ENCODE assay signal across 8 cellular contexts in genomic region chr15:56733131-56734012, GRCh38. TPM values are rescaled to one million over a fixed set of nuclear protein-coding genes. Genes with fewer than 3 reads are reported as not detected.
DNase-seq lines count a peak whose midpoint lies in the region; ATAC-seq and TF ChIP-seq lines count a peak whose summit lies in the region.

A gene with protein sequence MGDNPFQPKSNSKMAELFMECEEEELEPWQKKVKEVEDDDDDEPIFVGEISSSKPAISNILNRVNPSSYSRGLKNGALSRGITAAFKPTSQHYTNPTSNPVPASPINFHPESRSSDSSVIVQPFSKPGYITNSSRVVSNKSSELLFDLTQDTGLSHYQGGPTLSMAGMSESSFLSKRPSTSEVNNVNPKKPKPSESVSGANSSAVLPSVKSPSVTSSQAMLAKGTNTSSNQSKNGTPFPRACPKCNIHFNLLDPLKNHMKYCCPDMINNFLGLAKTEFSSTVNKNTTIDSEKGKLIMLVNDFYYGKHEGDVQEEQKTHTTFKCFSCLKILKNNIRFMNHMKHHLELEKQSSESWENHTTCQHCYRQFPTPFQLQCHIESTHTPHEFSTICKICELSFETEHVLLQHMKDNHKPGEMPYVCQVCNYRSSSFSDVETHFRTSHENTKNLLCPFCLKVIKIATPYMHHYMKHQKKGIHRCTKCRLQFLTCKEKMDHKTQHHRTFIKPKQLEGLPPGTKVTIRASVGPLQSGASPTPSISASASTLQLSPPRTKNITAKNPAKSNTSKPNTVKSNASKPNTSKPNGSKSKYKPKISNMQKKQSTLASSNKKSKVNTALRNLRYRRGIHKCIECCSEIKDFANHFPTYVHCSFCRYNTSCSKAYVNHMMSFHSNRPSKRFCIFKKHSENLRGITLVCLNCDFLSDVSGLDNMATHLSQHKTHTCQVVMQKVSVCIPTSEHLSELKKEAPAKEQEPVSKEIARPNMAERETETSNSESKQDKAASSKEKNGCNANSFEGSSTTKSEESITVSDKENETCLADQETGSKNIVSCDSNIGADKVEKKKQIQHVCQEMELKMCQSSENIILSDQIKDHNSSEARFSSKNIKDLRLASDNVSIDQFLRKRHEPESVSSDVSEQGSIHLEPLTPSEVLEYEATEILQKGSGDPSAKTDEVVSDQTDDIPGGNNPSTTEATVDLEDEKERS (minus strand): TSS chr15:56733509. CDS start chr15:56707109, 26,400 bp downstream.

- H3K79me2 ChIP-seq in DND-41 (ENCODE audit: insufficient read depth, low read length) (peaks cover 48% of the 10 kb centered on the region), GM23338 (replicated peaks; ENCODE audit: insufficient read depth) (peaks cover 40% of the 10 kb centered on the region)

- no peak within 1 kb of the TSS for H3K4ac ChIP-seq in neuronal stem cell (ENCODE audit: low read length)

- peaks cover 11% of the 10 kb centered on the region for H3K27me3 Mint-ChIP-seq in GM23338 (ENCODE audit: insufficient read depth, low read depth, poor library complexity)

- peak within 1 kb of the TSS; percentile 67 to 81 for H3K4me3 ChIP-seq in DND-41 (ENCODE audit: low read depth in 1 of 2, low read length in 2 of 2)
- H3K4me3 ChIP-seq in GM23338 = peak within 1 kb of the TSS; percentile 71
- H3K4me3 ChIP-seq in LNCaP clone FGC (ENCODE audit: low read depth, low read length) = peak within 1 kb of the TSS; percentile 78
- peak within 1 kb of the TSS; percentile 75 for H3K4me3 ChIP-seq in fibroblast of villous mesenchyme (ENCODE audit: low read depth, low read length)
- H3K4me3 ChIP-seq in neuronal stem cell (ENCODE audit: low read length in 2 of 2) = peak within 1 kb of the TSS in 1 of 2 donors; percentile 77
- peak within 1 kb of the TSS; percentile 80 to 90 (median 85) for H3K4me3 ChIP-seq in subcutaneous abdominal adipose tissue (ENCODE audit: low read depth in 1 of 5, low read length in 5 of 5)

- H4K8ac ChIP-seq in neuronal stem cell (ENCODE audit: low read depth, low read length) = peak within 1 kb of the TSS; percentile 84

- H3K36me3 Mint-ChIP-seq in GM23338 (ENCODE audit: low read depth) = peaks cover 24% of the 10 kb centered on the region

- peak within 1 kb of the TSS; percentile 97 for H3K18ac ChIP-seq in neuronal stem cell (ENCODE audit: low read length)

- H3K79me1 ChIP-seq in neuronal stem cell (ENCODE audit: low read depth, low read length) = no peaks in the 10 kb centered on the region

- H2AFZ ChIP-seq in DND-41 (ENCODE audit: low read depth, low read length) = peak within 1 kb of the TSS; percentile 84
- H2AFZ ChIP-seq in GM23338 = peak within 1 kb of the TSS; percentile 83
- H2AFZ ChIP-seq in neuronal stem cell (ENCODE audit: low read length) = peak within 1 kb of the TSS; percentile 29

- peak within 1 kb of the TSS; percentile 86 for H2BK15ac ChIP-seq in neuronal stem cell (ENCODE audit: low read length)

- H3K9ac ChIP-seq in DND-41 (ENCODE audit: low read depth, low read length) (peak within 1 kb of the TSS; percentile 98), neuronal stem cell (ENCODE audit: low read depth, low read length, poor library complexity) (peak within 1 kb of the TSS; percentile 80), subcutaneous abdominal adipose tissue (ENCODE audit: low read length in 5 of 5) (peak within 1 kb of the TSS; percentile 90 to 98 (median 94))

- H4K91ac ChIP-seq in neuronal stem cell (ENCODE audit: low read depth, low read length, poor library complexity) = peak within 1 kb of the TSS; percentile 34

- H2BK5ac ChIP-seq in neuronal stem cell (ENCODE audit: low read length) = peak within 1 kb of the TSS; percentile 9

- no peak within 1 kb of the TSS for H3K14ac ChIP-seq in neuronal stem cell (ENCODE audit: low read length)

- H3K36me3 ChIP-seq in DND-41 (ENCODE audit: insufficient read depth, low read length) (0 out of 2 replicates have a peak, but pooled peaks cover 8% of the 10 kb centered on the region), GM23338 (ENCODE audit: insufficient read depth) (0 out of 2 replicates have a peak, but pooled peaks cover 3% of the 10 kb centered on the region), neuronal stem cell (replicated peaks in 1 of 2; ENCODE audit: control insufficient read depth in 2 of 2, insufficient read depth in 2 of 2, low read length in 2 of 2) (no peaks in the 10 kb centered on the region), subcutaneous abdominal adipose tissue (ENCODE audit: control insufficient read depth in 5 of 5, insufficient read depth in 5 of 5, low read length in 5 of 5) (no peaks in the 10 kb centered on the region)

- peaks cover 44% of the 10 kb centered on the region for H3K4me1 ChIP-seq in DND-41 (ENCODE audit: insufficient read depth, low read length)
- peaks cover 40% of the 10 kb centered on the region for H3K4me1 ChIP-seq in GM23338 (ENCODE audit: insufficient read depth)
- peaks cover 0 to 2% of the 10 kb centered on the region in 2 donors for H3K4me1 ChIP-seq in neuronal stem cell (ENCODE audit: control insufficient read depth in 2 of 2, insufficient read depth in 1 of 2, low read depth in 1 of 2, low read length in 2 of 2)
- H3K4me1 ChIP-seq in subcutaneous abdominal adipose tissue (ENCODE audit: control insufficient read depth in 5 of 5, insufficient read depth in 5 of 5, low read length in 5 of 5) = peaks cover 0 to 52% (median 46%) of the 10 kb centered on the region in 5 donors

- H3K9me3 ChIP-seq in DND-41 (ENCODE audit: insufficient read depth, low read length, severe bottlenecking) = no peaks in the 10 kb centered on the region
- H3K9me3 ChIP-seq in neuronal stem cell (replicated peaks in 1 of 2; ENCODE audit: control insufficient read depth in 2 of 2, insufficient read depth in 1 of 2, low read depth in 1 of 2, low read length in 2 of 2) = peaks cover 3 to 6% of the 10 kb centered on the region in 2 donors
- peaks cover 0 to 2% (median 0%) of the 10 kb centered on the region in 5 donors for H3K9me3 ChIP-seq in subcutaneous abdominal adipose tissue (ENCODE audit: control insufficient read depth in 5 of 5, low read length in 5 of 5)

- no CpG with 5 or more reads among the region's 101 CpGs for WGBS in neuronal stem cell (ENCODE audit: extremely low coverage in 2 of 2, insufficient read length in 2 of 2, insufficient replicate concordance in 1 of 2), 2 donors

- peak within 1 kb of the TSS; percentile 99 for H3K27ac ChIP-seq in DND-41 (ENCODE audit: low read length)
- H3K27ac ChIP-seq in GM23338 (ENCODE audit: low read depth) = peak within 1 kb of the TSS; percentile 97
- H3K27ac ChIP-seq in neuronal stem cell (replicated peaks; ENCODE audit: low read length) = peak within 1 kb of the TSS; percentile 96
- peak within 1 kb of the TSS; percentile 92 for H3K27ac ChIP-seq in subcutaneous abdominal adipose tissue (ENCODE audit: low read depth, low read length)

- H3F3A ChIP-seq in GM23338 (replicated peaks; ENCODE audit: low read depth) = 0 out of 2 replicates have a peak, but pooled peaks cover 3% of the 10 kb centered on the region

- H3K23ac ChIP-seq in neuronal stem cell (ENCODE audit: low read depth, low read length, poor library complexity) = peak within 1 kb of the TSS; percentile 96

- H2AK5ac ChIP-seq in neuronal stem cell (ENCODE audit: low read depth, low read length) = no peak within 1 kb of the TSS

- no peak within 1 kb of the TSS for H2BK120ac ChIP-seq in neuronal stem cell (ENCODE audit: low read depth, low read length)

- H3K4me1 Mint-ChIP-seq in GM23338 = peaks cover 22% of the 10 kb centered on the region

- no peak within 1 kb of the TSS for H2BK12ac ChIP-seq in neuronal stem cell (ENCODE audit: low read length)

- TF ChIP-seq CTCF in DND-41 (IDR thresholded peaks at IDR 0.05; ENCODE audit: borderline replicate concordance, extremely low read depth, low read length, poor library complexity, severe bottlenecking) (no peak), GM23338 (conservative IDR thresholded peaks at IDR 0.05; ENCODE audit: low read depth in 2 of 2) (no peak), LNCaP clone FGC (IDR thresholded peaks at IDR 0.05; ENCODE audit: control insufficient read depth, extremely low read depth, insufficient read depth) (no peak), fibroblast of villous mesenchyme (IDR thresholded peaks at IDR 0.05; ENCODE audit: insufficient read depth, low read depth, low read length) (no peak)

- H3K27me3 ChIP-seq in DND-41 (ENCODE audit: insufficient read depth, low read length, poor library complexity) (no peaks in the 10 kb centered on the region), GM23338 (ENCODE audit: insufficient read depth) (peaks cover 10% of the 10 kb centered on the region; the same call in 1 of the 2 replicates), neuronal stem cell (ENCODE audit: control insufficient read depth in 3 of 3, insufficient read depth in 3 of 3, low read depth in 1 of 3, low read length in 3 of 3) (no peaks in the 10 kb centered on the region), subcutaneous abdominal adipose tissue (ENCODE audit: control insufficient read depth in 5 of 5, insufficient read depth in 4 of 5, low read length in 5 of 5) (no peaks in the 10 kb centered on the region)

- ATAC-seq in DND-41 (ENCODE audit: insufficient read depth, low read depth) = peak; percentile 85
- peak; percentile 88 for ATAC-seq in GM23338

- H3K27ac Mint-ChIP-seq in GM23338 = peak within 1 kb of the TSS; percentile 99

- peaks cover 5% of the 10 kb centered on the region; the same call in 1 of the 2 replicates for H3K9me2 ChIP-seq in GM23338 (ENCODE audit: insufficient read depth)

- peak; percentile 87 for DNase-seq in DND-41
- peak; percentile 86 for DNase-seq in GM23338 (ENCODE audit: low spot score)
- DNase-seq in LNCaP clone FGC (ENCODE audit: low read depth) = peak; percentile 54
- DNase-seq in SIG-M5 treated with dmso at 0.1 percent for 504 hours (lab: John Stamatoyannopoulos, UW; ENCODE audit: unreplicated experiment) = peak; percentile 68
- peak; percentile 64 for DNase-seq in activated gamma-delta T cell (lab: John Stamatoyannopoulos, UW)
- peak; percentile 91 for DNase-seq in fibroblast of villous mesenchyme (ENCODE audit: low read depth)
- peak; percentile 67 for DNase-seq in neuronal stem cell (ENCODE audit: low spot score)

- peaks cover 19% of the 10 kb centered on the region for H3K9me3 Mint-ChIP-seq in GM23338

- H4K20me1 ChIP-seq in DND-41 (ENCODE audit: insufficient read depth, low read length) (no peaks in the 10 kb centered on the region), GM23338 (replicated peaks; ENCODE audit: insufficient read depth) (no peaks in the 10 kb centered on the region)

- H3K4me3 Mint-ChIP-seq in GM23338 = peak within 1 kb of the TSS; percentile 92

- H3K4me2 ChIP-seq in DND-41 (ENCODE audit: insufficient read depth, low read length) (peak within 1 kb of the TSS; percentile 73), GM23338 (peak within 1 kb of the TSS; percentile 87), neuronal stem cell (ENCODE audit: insufficient read depth, low read length, poor library complexity, severe bottlenecking) (peak within 1 kb of the TSS; percentile 82)

TF ChIP-seq in GM23338, 12 proteins besides CTCF, POLR2A, EP300 and RAD21 (continues in another document):
- TF ChIP-seq ZNF331 (CRISPR knock-in tag; IDR thresholded peaks at IDR 0.05; ENCODE audit: low read depth) (no peak), ZNF114 (CRISPR knock-in tag; IDR thresholded peaks at IDR 0.05) (no peak), EZH2phosphoT487 (IDR thresholded peaks at IDR 0.05; ENCODE audit: unreplicated experiment) (no peak)

RNA-seq across cellular contexts. Expression of the gene that starts here (rescaled TPM):
- 32.5 and 34.1 TPM in 2 replicates for total RNA-seq in GM23338 (2014; rRNA removed; shearing (Covaris generic))
- polyA plus RNA-seq in GM23338 (2016; fragmentation: Nextera tagmentation; extraction: Ambion mirVana) = 23.3 and 27.5 TPM in 2 replicates
- 25.8 and 51.8 TPM in 2 replicates for total RNA-seq in fibroblast of villous mesenchyme
- 21.0 TPM for polyA plus RNA-seq in neuronal stem cell (2013, experiment 1 of 2)
- 22.2 TPM for polyA plus RNA-seq in neuronal stem cell (2013, experiment 2 of 2)

Comparison
In these comparisons a context has a peak if more than half of its experiments do, and no peak if none do; other contexts are left out.
1. H2AFZ ChIP-seq: peak in every context shown above with its lines; median percentile 84 in DND-41; 83 in GM23338; 29 in neuronal stem cell.